In genomic region chr9:138155697-138156267, GRCh38 we compare ENCODE assay signal across 8 cellular contexts.
A peak's percentile ranks its signal among the peaks of the same experiment; 100 is the strongest.
DNase-seq lines count a peak whose midpoint lies in the region; ATAC-seq lines count a peak whose summit lies in the region.
"Not testable (repeated sequence)": the region's sequence is repeated elsewhere in the genome, so short reads cannot be mapped to it uniquely, and the experiment has no call there.

No MANE protein-coding gene starts in this region.

- CTCF ChIA-PET in activated CD4-positive, alpha-beta memory T cell treated with anti-CD3 and anti-CD28 coated beads for 36 hours (lab: Charles Lee) = not testable (repeated sequence)

- not testable (repeated sequence) for H3K27ac Mint-ChIP-seq in activated CD4-positive, alpha-beta memory T cell treated with anti-CD3 and anti-CD28 coated beads for 36 hours; activated T-helper 17 cell treated with anti-CD3 and anti-CD28 coated beads, Interleukin-2, amount 50 U/mL, for 72 hours; central memory CD8-positive, alpha-beta T cell (ENCODE audit: low read depth); natural killer cell treated with Interleukin-12 subunit alpha and Interleukin-12 subunit beta and Interleukin-15 and Interleukin-18, amount 100 ng/mL, for 72 hours; stimulated activated effector memory CD8-positive, alpha-beta T cell treated with anti-CD3 and anti-CD28 coated beads, Interleukin-12 subunit alpha, Interleukin-12 subunit beta, amount 100 ng/mL, for 72 hours; stimulated activated naive CD8-positive, alpha-beta T cell treated with anti-CD3 and anti-CD28 coated beads, Interleukin-15, amount 100 ng/mL, for 72 hours

- not testable (repeated sequence) for H3K4me1 Mint-ChIP-seq in activated CD4-positive, alpha-beta memory T cell treated with anti-CD3 and anti-CD28 coated beads for 36 hours (ENCODE audit: low read depth); activated T-cell treated with anti-CD3 and anti-CD28 coated beads, Interleukin-2, amount 50 U/mL, for 4 hours (ENCODE audit: low read depth); activated T-helper 17 cell treated with anti-CD3 and anti-CD28 coated beads, Interleukin-2, amount 50 U/mL, for 72 hours; central memory CD8-positive, alpha-beta T cell; natural killer cell treated with Interleukin-12 subunit alpha and Interleukin-12 subunit beta and Interleukin-15 and Interleukin-18, amount 100 ng/mL, for 72 hours (ENCODE audit: low read depth in 2 of 2); stimulated activated effector memory CD8-positive, alpha-beta T cell treated with anti-CD3 and anti-CD28 coated beads, Interleukin-12 subunit alpha, Interleukin-12 subunit beta, amount 100 ng/mL, for 72 hours; stimulated activated naive CD8-positive, alpha-beta T cell treated with anti-CD3 and anti-CD28 coated beads, Interleukin-15, amount 100 ng/mL, for 72 hours

- ATAC-seq in activated CD4-positive, CD25-positive, alpha-beta regulatory T cell treated with anti-CD3 and anti-CD28 coated beads, Interleukin-2, amount 50 U/mL, for 24 hours = peak; percentile 72 to 89
- peak; percentile 79 to 83 for ATAC-seq in activated T-cell treated with anti-CD3 and anti-CD28 coated beads, Interleukin-2, amount 50 U/mL, for 4 hours
- peak; percentile 94 for ATAC-seq in activated T-helper 17 cell treated with anti-CD3 and anti-CD28 coated beads, Interleukin-2, amount 50 U/mL, for 72 hours (replicated peaks)
- peak; percentile 40 for ATAC-seq in central memory CD8-positive, alpha-beta T cell (replicated peaks; ENCODE audit: extremely low read depth, poor library complexity, severe bottlenecking)
- peak; percentile 59 to 73 for ATAC-seq in natural killer cell treated with Interleukin-12 subunit alpha and Interleukin-12 subunit beta and Interleukin-15 and Interleukin-18, amount 100 ng/mL, for 72 hours
- peak; percentile 94 for ATAC-seq in stimulated activated effector memory CD8-positive, alpha-beta T cell treated with anti-CD3 and anti-CD28 coated beads, Interleukin-12 subunit alpha, Interleukin-12 subunit beta, amount 100 ng/mL, for 72 hours
- peak; percentile 50 for ATAC-seq in stimulated activated naive CD8-positive, alpha-beta T cell treated with anti-CD3 and anti-CD28 coated beads, Interleukin-15, amount 100 ng/mL, for 72 hours

- not testable (repeated sequence) for H3K9me3 Mint-ChIP-seq in activated CD4-positive, alpha-beta memory T cell treated with anti-CD3 and anti-CD28 coated beads for 36 hours; activated T-cell treated with anti-CD3 and anti-CD28 coated beads, Interleukin-2, amount 50 U/mL, for 4 hours; activated T-helper 17 cell treated with anti-CD3 and anti-CD28 coated beads, Interleukin-2, amount 50 U/mL, for 72 hours; central memory CD8-positive, alpha-beta T cell; natural killer cell treated with Interleukin-12 subunit alpha and Interleukin-12 subunit beta and Interleukin-15 and Interleukin-18, amount 100 ng/mL, for 72 hours; stimulated activated effector memory CD8-positive, alpha-beta T cell treated with anti-CD3 and anti-CD28 coated beads, Interleukin-12 subunit alpha, Interleukin-12 subunit beta, amount 100 ng/mL, for 72 hours; stimulated activated naive CD8-positive, alpha-beta T cell treated with anti-CD3 and anti-CD28 coated beads, Interleukin-15, amount 100 ng/mL, for 72 hours

- intact Hi-C loops in activated CD4-positive, alpha-beta memory T cell treated with anti-CD3 and anti-CD28 coated beads for 36 hours (cut with micrococcal nuclease) = not testable (repeated sequence)

- not testable (repeated sequence) for H3K4me3 Mint-ChIP-seq in activated CD4-positive, alpha-beta memory T cell treated with anti-CD3 and anti-CD28 coated beads for 36 hours; activated T-cell treated with anti-CD3 and anti-CD28 coated beads, Interleukin-2, amount 50 U/mL, for 4 hours; activated T-helper 17 cell treated with anti-CD3 and anti-CD28 coated beads, Interleukin-2, amount 50 U/mL, for 72 hours; central memory CD8-positive, alpha-beta T cell; natural killer cell treated with Interleukin-12 subunit alpha and Interleukin-12 subunit beta and Interleukin-15 and Interleukin-18, amount 100 ng/mL, for 72 hours; stimulated activated effector memory CD8-positive, alpha-beta T cell treated with anti-CD3 and anti-CD28 coated beads, Interleukin-12 subunit alpha, Interleukin-12 subunit beta, amount 100 ng/mL, for 72 hours; stimulated activated naive CD8-positive, alpha-beta T cell treated with anti-CD3 and anti-CD28 coated beads, Interleukin-15, amount 100 ng/mL, for 72 hours

- peaks cover 19% of the 10 kb centered on the region for H3K27me3 Mint-ChIP-seq in activated CD4-positive, alpha-beta memory T cell treated with anti-CD3 and anti-CD28 coated beads for 36 hours
- H3K27me3 Mint-ChIP-seq in activated T-cell treated with anti-CD3 and anti-CD28 coated beads, Interleukin-2, amount 50 U/mL, for 4 hours (ENCODE audit: low read depth) = peaks cover 30% of the 10 kb centered on the region
- H3K27me3 Mint-ChIP-seq in activated T-helper 17 cell treated with anti-CD3 and anti-CD28 coated beads, Interleukin-2, amount 50 U/mL, for 72 hours; stimulated activated naive CD8-positive, alpha-beta T cell treated with anti-CD3 and anti-CD28 coated beads, Interleukin-15, amount 100 ng/mL, for 72 hours: not testable (repeated sequence)
- H3K27me3 Mint-ChIP-seq in central memory CD8-positive, alpha-beta T cell = peaks cover 49% of the 10 kb centered on the region
- peaks cover 23 to 34% of the 10 kb centered on the region in 2 donors for H3K27me3 Mint-ChIP-seq in natural killer cell treated with Interleukin-12 subunit alpha and Interleukin-12 subunit beta and Interleukin-15 and Interleukin-18, amount 100 ng/mL, for 72 hours

- POLR2A ChIA-PET in activated CD4-positive, alpha-beta memory T cell treated with anti-CD3 and anti-CD28 coated beads for 36 hours (lab: Charles Lee) = not testable (repeated sequence)

- DNase-seq in activated CD4-positive, alpha-beta memory T cell treated with anti-CD3 and anti-CD28 coated beads for 36 hours = peak; percentile 39
- DNase-seq in activated T-cell treated with anti-CD3 and anti-CD28 coated beads, Interleukin-2, amount 50 U/mL, for 4 hours; central memory CD8-positive, alpha-beta T cell (ENCODE audit: low spot score in 2 of 2); natural killer cell treated with Interleukin-12 subunit alpha and Interleukin-12 subunit beta and Interleukin-15 and Interleukin-18, amount 100 ng/mL, for 72 hours (ENCODE audit: low spot score); stimulated activated naive CD8-positive, alpha-beta T cell treated with anti-CD3 and anti-CD28 coated beads, Interleukin-15, amount 100 ng/mL, for 72 hours: not testable (repeated sequence)
- peak in 1 of 2 donors; percentile 48 for DNase-seq in stimulated activated effector memory CD8-positive, alpha-beta T cell treated with anti-CD3 and anti-CD28 coated beads, Interleukin-12 subunit alpha, Interleukin-12 subunit beta, amount 100 ng/mL, for 72 hours (ENCODE audit: low spot score in 2 of 2)

- not testable (repeated sequence) for H3K36me3 Mint-ChIP-seq in activated CD4-positive, alpha-beta memory T cell treated with anti-CD3 and anti-CD28 coated beads for 36 hours; activated T-cell treated with anti-CD3 and anti-CD28 coated beads, Interleukin-2, amount 50 U/mL, for 4 hours (ENCODE audit: insufficient read depth); activated T-helper 17 cell treated with anti-CD3 and anti-CD28 coated beads, Interleukin-2, amount 50 U/mL, for 72 hours (ENCODE audit: low read depth); central memory CD8-positive, alpha-beta T cell (ENCODE audit: insufficient read depth); natural killer cell treated with Interleukin-12 subunit alpha and Interleukin-12 subunit beta and Interleukin-15 and Interleukin-18, amount 100 ng/mL, for 72 hours; stimulated activated effector memory CD8-positive, alpha-beta T cell treated with anti-CD3 and anti-CD28 coated beads, Interleukin-12 subunit alpha, Interleukin-12 subunit beta, amount 100 ng/mL, for 72 hours

Comparison
In these comparisons a context has a peak if more than half of its experiments do, and no peak if none do; other contexts are left out.
1. ATAC-seq: peak in every context shown above with its lines; median percentile 94 in activated T-helper 17 cell treated with anti-CD3 and anti-CD28 coated beads, Interleukin-2, amount 50 U/mL, for 72 hours; 94 in stimulated activated effector memory CD8-positive, alpha-beta T cell treated with anti-CD3 and anti-CD28 coated beads, Interleukin-12 subunit alpha, Interleukin-12 subunit beta, amount 100 ng/mL, for 72 hours; 81 in activated T-cell treated with anti-CD3 and anti-CD28 coated beads, Interleukin-2, amount 50 U/mL, for 4 hours; 80 in activated CD4-positive, CD25-positive, alpha-beta regulatory T cell treated with anti-CD3 and anti-CD28 coated beads, Interleukin-2, amount 50 U/mL, for 24 hours; 66 in natural killer cell treated with Interleukin-12 subunit alpha and Interleukin-12 subunit beta and Interleukin-15 and Interleukin-18, amount 100 ng/mL, for 72 hours; 50 in stimulated activated naive CD8-positive, alpha-beta T cell treated with anti-CD3 and anti-CD28 coated beads, Interleukin-15, amount 100 ng/mL, for 72 hours; 40 in central memory CD8-positive, alpha-beta T cell.